ENCODE assay signal across 8 cellular contexts in genomic region chr2:126658316-126658909, GRCh38. TPM values are rescaled to one million over a fixed set of nuclear protein-coding genes. Genes with fewer than 3 reads are reported as not detected.
A peak's percentile ranks its signal among the peaks of the same experiment; 100 is the strongest.
DNase-seq lines count a peak whose midpoint lies in the region; ATAC-seq and TF ChIP-seq lines count a peak whose summit lies in the region.

No MANE protein-coding gene starts in this region.

- TF ChIP-seq POLR2A in GM18505 (IDR thresholded peaks at IDR 0.05; ENCODE audit: borderline replicate concordance, extremely low read depth, insufficient read depth, insufficient read length), result no peak

- peak overlapping the region; percentile 97 for H3K27ac Mint-ChIP-seq in chondrocyte (ENCODE audit: unreplicated experiment)

- H3K9me3 Mint-ChIP-seq in chondrocyte (ENCODE audit: low read depth), result no peaks in the 10 kb centered on the region

- ATAC-seq in GM19023 (IDR thresholded peaks at IDR 0.05; ENCODE audit: unreplicated experiment) (peak; percentile 4), HG03135 (IDR thresholded peaks at IDR 0.05; ENCODE audit: unreplicated experiment) (peak; percentile 13), psoas muscle (no peak), GM19328 (IDR thresholded peaks at IDR 0.05; ENCODE audit: unreplicated experiment) (no peak), GM18505 (IDR thresholded peaks at IDR 0.05; ENCODE audit: unreplicated experiment) (no peak), sciatic nerve (no peak)

- no peaks in the 10 kb centered on the region for H3K36me3 ChIP-seq in psoas muscle (ENCODE audit: insufficient read depth in 1 of 2, low read depth in 1 of 2)

- TF ChIP-seq CTCF in chondrocyte (IDR thresholded peaks at IDR 0.05) (no peak), psoas muscle (IDR thresholded peaks at IDR 0.05) (no peak)

- H3K27me3 Mint-ChIP-seq in chondrocyte (ENCODE audit: low read depth), result no peaks in the 10 kb centered on the region

- no peaks in the 10 kb centered on the region for H3K27me3 ChIP-seq in psoas muscle (ENCODE audit: insufficient read depth in 3 of 3, low read length in 2 of 3)

- no peaks in the 10 kb centered on the region for H3K9me3 ChIP-seq in psoas muscle

- no peak for DNase-seq in chondrocyte (ENCODE audit: low spot score)
- DNase-seq in psoas muscle, result no peak
- DNase-seq in stimulated activated naive CD4-positive, alpha-beta T cell treated with Interleukin-2 at 50 U/mL for 16 hours (lab: John Stamatoyannopoulos, UW), result no peak
- DNase-seq in sciatic nerve (ENCODE audit: low spot score), result no peak

- H3K4me1 ChIP-seq in psoas muscle, result peaks cover 54% of the 10 kb centered on the region

- H3K4me1 Mint-ChIP-seq in chondrocyte (ENCODE audit: low read depth), result peaks cover 49% of the 10 kb centered on the region

- intact Hi-C loops in psoas muscle (cut with DNase I) (loop anchor here in 1 of 2 donors (5.0 kb wide), 1 partner anchor 39 kb away; no protein-coding TSS in a partner anchor), sciatic nerve (cut with DNase I) (no loop called here)

- H3K4me3 ChIP-seq in psoas muscle, result peak overlapping the region; percentile 85

- 10 to 44% (median 17%) methylated on average over 2 of the region's 2 CpGs for WGBS in psoas muscle, 3 donors

- peaks cover 2% of the 10 kb centered on the region for H3K36me3 Mint-ChIP-seq in chondrocyte (ENCODE audit: low read depth)

- H3K4me3 Mint-ChIP-seq in chondrocyte (ENCODE audit: unreplicated experiment), result peak overlapping the region; percentile 90

- H3K27ac ChIP-seq in psoas muscle, result peak overlapping the region; percentile 97

RNA-seq across cellular contexts. Expression of gene GYPC, which starts 2.5 kb away (rescaled TPM):
- total RNA-seq in chondrocyte, result 29.1 to 48.6 TPM (median 46.4 TPM) in 3 replicates
- 10 to 100 TPM; 53.4 to 92.7 (median 63.3) TPM for total RNA-seq in psoas muscle
- 100 to 1,000 TPM in 2 of 3 donors, 10 to 100 TPM in 1; 93.2 to 144 (median 114) TPM for polyA plus RNA-seq in psoas muscle
- 89.2 TPM for total RNA-seq in sciatic nerve

Comparison
In these comparisons a context has a peak if more than half of its experiments do, and no peak if none do; other contexts are left out.
1. ATAC-seq: peak in GM19023 (single experiment) and HG03135 (single experiment); none in psoas muscle (0 of 4), GM19328 (single experiment), GM18505 (single experiment) and sciatic nerve (single experiment).